Comparison of ENCODE assay signal across 8 cellular contexts in genomic region chr2:120552800-120553471, GRCh38.
DNase-seq lines count a peak whose midpoint lies in the region; ATAC-seq and TF ChIP-seq lines count a peak whose summit lies in the region.

No MANE protein-coding gene starts in this region.

- no peak overlapping the region for H3K27ac ChIP-seq in osteoblast (ENCODE audit: low read depth, low read length)

- DNase-seq in GM06990 (ENCODE audit: extremely low read depth, insufficient read length) (no peak), germinal center (ENCODE audit: low spot score) (peak; percentile 42), osteoblast (ENCODE audit: insufficient read length, low spot score, missing footprints) (no peak), A172 (ENCODE audit: low spot score) (no peak), NK-92 (lab: John Stamatoyannopoulos, UW; ENCODE audit: unreplicated experiment) (no peak)
- peak; percentile 6 for DNase-seq in Jurkat, Clone E6-1 (ENCODE audit: low read depth, low spot score)

- H3K4me1 ChIP-seq in osteoblast (ENCODE audit: insufficient read depth, low read length) = peaks cover 31% of the 10 kb centered on the region

- peak overlapping the region; percentile 57 for H2AFZ ChIP-seq in osteoblast (ENCODE audit: low read length)

- no peaks in the 10 kb centered on the region for H4K20me1 ChIP-seq in osteoblast (ENCODE audit: insufficient read depth, low read length)

- H3K9me3 ChIP-seq in osteoblast (ENCODE audit: low read depth, low read length) = no peaks in the 10 kb centered on the region

- TF ChIP-seq CTCF in GM06990 (IDR thresholded peaks at IDR 0.05; ENCODE audit: insufficient read depth, low read length, poor library complexity, severe bottlenecking) (peak; percentile 55), WI38 (IDR thresholded peaks at IDR 0.05; ENCODE audit: low read depth, low read length) (peak; percentile 22; the same call in 1 of the 2 replicates), osteoblast (IDR thresholded peaks at IDR 0.05; ENCODE audit: extremely low read depth, low read depth, low read length) (peak; percentile 76)

- H3K4me2 ChIP-seq in osteoblast (ENCODE audit: insufficient read depth, low read length) = peak overlapping the region; percentile 64

- no peaks in the 10 kb centered on the region for H3K79me2 ChIP-seq in osteoblast (ENCODE audit: insufficient read depth, low read length)

- H3K36me3 ChIP-seq in GM06990 (ENCODE audit: control insufficient read depth, insufficient read depth, low read length) (no peaks in the 10 kb centered on the region), osteoblast (ENCODE audit: insufficient read depth, low read length) (no peaks in the 10 kb centered on the region)

- H3K27me3 ChIP-seq in GM06990 (replicated peaks; ENCODE audit: control insufficient read depth, insufficient read depth, low read length) = no peaks in the 10 kb centered on the region; the same call in 1 of the 2 replicates
- no peaks in the 10 kb centered on the region for H3K27me3 ChIP-seq in osteoblast (ENCODE audit: insufficient read depth, low read length)

- ATAC-seq in GM21717 (IDR thresholded peaks at IDR 0.05; ENCODE audit: unreplicated experiment) = no peak

- H3K4me3 ChIP-seq in GM06990 (replicated peaks; ENCODE audit: low read depth, low read length) = no peak overlapping the region
- H3K4me3 ChIP-seq in Jurkat, Clone E6-1 (ENCODE audit: low read length) = no peak overlapping the region
- H3K4me3 ChIP-seq in WI38 (ENCODE audit: low read depth, low read length) = no peak overlapping the region
- peak overlapping the region; percentile 26 for H3K4me3 ChIP-seq in osteoblast (ENCODE audit: insufficient read depth, low read length)

Comparison
In these comparisons a context has a peak if more than half of its experiments do, and no peak if none do; other contexts are left out.
1. DNase-seq: peak in Jurkat, Clone E6-1 (single experiment) and germinal center (single experiment); none in GM06990 (single experiment), osteoblast (single experiment), A172 (single experiment) and NK-92 (single experiment).
2. CTCF ChIP-seq: peak in every context shown above with its lines; median percentile 76 in osteoblast; 55 in GM06990; 22 in WI38.